In the genomic region with DNA sequence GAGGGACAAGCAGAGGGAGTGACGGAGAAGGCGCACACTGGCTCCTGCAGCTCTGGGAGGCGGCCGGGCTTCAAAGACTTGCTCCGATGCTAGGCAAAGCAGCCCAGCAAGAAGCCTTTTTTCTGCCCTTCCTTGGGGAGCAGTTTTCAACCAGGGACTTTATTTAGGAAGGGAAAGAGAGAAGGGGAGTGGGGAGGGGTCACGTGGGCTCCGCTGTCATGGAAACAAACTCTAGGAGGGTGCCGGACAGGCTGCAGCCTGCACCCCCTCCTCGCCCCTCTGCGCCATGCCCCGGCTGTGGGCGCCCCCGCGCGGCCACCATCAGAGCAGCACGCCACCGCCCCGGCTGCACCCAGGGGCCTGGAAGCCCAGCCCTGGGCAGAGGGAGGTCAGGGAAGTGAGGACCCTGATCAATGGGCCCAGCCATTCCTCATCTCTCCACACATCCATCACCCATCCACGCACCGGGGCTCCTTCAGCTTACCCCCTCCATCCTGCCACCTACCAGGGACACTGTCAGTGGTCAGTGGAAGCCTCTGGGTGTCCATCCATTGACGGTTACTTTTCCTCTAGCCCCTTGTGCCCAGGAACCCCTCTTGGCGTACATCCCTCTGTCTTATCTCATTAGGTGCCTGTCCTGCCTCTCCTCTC, we compare ENCODE assay signal across 8 cellular contexts.
A peak's percentile ranks its signal among the peaks of the same experiment; 100 is the strongest.
DNase-seq lines count a peak whose midpoint lies in the region; ATAC-seq lines count a peak whose summit lies in the region.

No MANE protein-coding gene starts in this region.

- peaks cover 6 to 21% (median 12%) of the 10 kb centered on the region in 7 donors for H3K4me1 Mint-ChIP-seq in naive thymus-derived CD4-positive, alpha-beta T cell
- peaks cover 79% of the 10 kb centered on the region for H3K4me1 Mint-ChIP-seq in stimulated activated memory B cell treated with anti-CD40 and anti-IgM and Interleukin-4, amounts not matched to agents 10 μg/mL and 1 μg/mL and 100 μg/mL, for 72 hours

- H3K4me3 ChIP-seq in naive thymus-derived CD4-positive, alpha-beta T cell (ENCODE audit: low read length), result peak overlapping the region; percentile 52

- ATAC-seq in HG02759 (IDR thresholded peaks at IDR 0.05; ENCODE audit: unreplicated experiment) (peak; percentile 55), GM19467 (IDR thresholded peaks at IDR 0.05; ENCODE audit: unreplicated experiment) (no peak)
- ATAC-seq in naive thymus-derived CD4-positive, alpha-beta T cell, result peak; percentile 93
- ATAC-seq in stimulated activated memory B cell treated with anti-CD40 and anti-IgM and Interleukin-4, amounts not matched to agents 10 μg/mL and 1 μg/mL and 100 μg/mL, for 72 hours, result peak; percentile 81

- no peaks in the 10 kb centered on the region for H3K27me3 ChIP-seq in naive thymus-derived CD4-positive, alpha-beta T cell (ENCODE audit: control insufficient read depth in 2 of 2, insufficient read depth in 2 of 2, low read length in 2 of 2)

- no peak overlapping the region for H3K27ac ChIP-seq in naive thymus-derived CD4-positive, alpha-beta T cell (ENCODE audit: low read depth, low read length)

- peaks cover 3 to 28% (median 11%) of the 10 kb centered on the region in 5 donors for H3K27me3 Mint-ChIP-seq in naive thymus-derived CD4-positive, alpha-beta T cell
- H3K27me3 Mint-ChIP-seq in stimulated activated memory B cell treated with anti-CD40 and anti-IgM and Interleukin-4, amounts not matched to agents 10 μg/mL and 1 μg/mL and 100 μg/mL, for 72 hours, result no peaks in the 10 kb centered on the region

- H3K9me3 ChIP-seq in naive thymus-derived CD4-positive, alpha-beta T cell (ENCODE audit: control insufficient read depth in 2 of 3, low read length in 3 of 3), result no peaks in the 10 kb centered on the region

- intact Hi-C loops in naive thymus-derived CD4-positive, alpha-beta T cell (cut with micrococcal nuclease), result loop anchor here (1.0 to 5.0 kb wide), 8 partner anchors 49 to 242 kb away; no protein-coding TSS in a partner anchor

- H3K27ac Mint-ChIP-seq in naive thymus-derived CD4-positive, alpha-beta T cell, result peak overlapping the region in 2 of 9 donors; percentile 8 to 12
- peak overlapping the region; percentile 92 for H3K27ac Mint-ChIP-seq in stimulated activated memory B cell treated with anti-CD40 and anti-IgM and Interleukin-4, amounts not matched to agents 10 μg/mL and 1 μg/mL and 100 μg/mL, for 72 hours

- DNase-seq in G401 (ENCODE audit: low spot score) (peak; percentile 48), NCI-H524 treated with DMSO at 0.1 percent for 48 hours (lab: John Stamatoyannopoulos, UW) (peak; percentile 42), epidermal melanocyte (ENCODE audit: insufficient read length, low spot score) (peak; percentile 59)
- DNase-seq in activated CD8-positive, alpha-beta memory T cell treated with anti-CD3 and anti-CD28 coated beads, Interleukin-2, amount 50 U/mL, for 24 hours (ENCODE audit: extremely low read depth), result peak; percentile 19
- DNase-seq in naive thymus-derived CD4-positive, alpha-beta T cell, result peak; percentile 45 to 86 (median 70)

- no peaks in the 10 kb centered on the region for H3K9me3 Mint-ChIP-seq in naive thymus-derived CD4-positive, alpha-beta T cell
- no peaks in the 10 kb centered on the region for H3K9me3 Mint-ChIP-seq in stimulated activated memory B cell treated with anti-CD40 and anti-IgM and Interleukin-4, amounts not matched to agents 10 μg/mL and 1 μg/mL and 100 μg/mL, for 72 hours

- peak overlapping the region in 9 of 10 donors; percentile 37 to 80 (median 63) for H3K4me3 Mint-ChIP-seq in naive thymus-derived CD4-positive, alpha-beta T cell
- peak overlapping the region; percentile 69 for H3K4me3 Mint-ChIP-seq in stimulated activated memory B cell treated with anti-CD40 and anti-IgM and Interleukin-4, amounts not matched to agents 10 μg/mL and 1 μg/mL and 100 μg/mL, for 72 hours

- CTCF ChIA-PET in naive thymus-derived CD4-positive, alpha-beta T cell (lab: Charles Lee), result interaction anchor here (0.6 to 2.7 kb wide), 20 partner anchors 9 to 799 kb away, joined by 3 to 31 read pairs (median 4); no protein-coding TSS in a partner anchor

- no peaks in the 10 kb centered on the region for H3K36me3 ChIP-seq in naive thymus-derived CD4-positive, alpha-beta T cell (ENCODE audit: control insufficient read depth in 2 of 3, insufficient read depth in 3 of 3, low read length in 3 of 3)

- no peaks in the 10 kb centered on the region for H3K36me3 Mint-ChIP-seq in naive thymus-derived CD4-positive, alpha-beta T cell
- no peaks in the 10 kb centered on the region for H3K36me3 Mint-ChIP-seq in stimulated activated memory B cell treated with anti-CD40 and anti-IgM and Interleukin-4, amounts not matched to agents 10 μg/mL and 1 μg/mL and 100 μg/mL, for 72 hours

- in situ Hi-C loops in G401 (cut with HindIII; ENCODE audit: low sequenced_read_pairs), result no loop called here

- POLR2A ChIA-PET in naive thymus-derived CD4-positive, alpha-beta T cell (lab: Charles Lee), result interaction anchor here (0.7 to 1.3 kb wide), 6 partner anchors 15 to 82 kb away, joined by 3 to 6 read pairs (median 4); no protein-coding TSS in a partner anchor

- peaks cover 0 to 4% of the 10 kb centered on the region in 2 donors for H3K4me1 ChIP-seq in naive thymus-derived CD4-positive, alpha-beta T cell (ENCODE audit: control insufficient read depth in 2 of 2, insufficient read depth in 2 of 2, low read length in 2 of 2)

Comparison
In these comparisons a context has a peak if more than half of its experiments do, and no peak if none do; other contexts are left out.
1. DNase-seq: peak in every context shown above with its lines; median percentile 70 in naive thymus-derived CD4-positive, alpha-beta T cell; 59 in epidermal melanocyte; 48 in G401; 42 in NCI-H524 treated with DMSO at 0.1 percent for 48 hours; 19 in activated CD8-positive, alpha-beta memory T cell treated with anti-CD3 and anti-CD28 coated beads, Interleukin-2, amount 50 U/mL, for 24 hours.